ENCODE assay signal across 24 cellular contexts in the genomic region with DNA sequence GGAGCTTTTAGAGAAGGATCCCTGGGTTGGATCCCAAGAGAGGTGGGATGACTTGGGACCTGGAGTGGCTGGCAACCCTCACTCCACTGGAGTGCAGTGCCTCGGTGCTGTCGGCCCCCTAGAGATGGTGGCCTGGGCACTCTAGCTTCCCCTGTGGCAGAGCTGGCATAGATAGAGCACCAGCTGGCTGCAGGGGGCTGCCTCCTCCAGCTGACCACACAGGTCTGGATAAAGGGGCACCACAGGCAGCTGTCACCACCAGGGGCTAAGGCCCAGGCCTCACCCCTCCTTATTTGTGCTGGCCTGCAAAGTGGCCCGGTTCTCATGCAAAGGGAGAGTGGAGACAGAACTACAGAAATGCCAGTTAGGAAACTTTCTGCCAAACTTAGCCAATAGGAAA.
"Had no signal": no experiment of that assay in that cellular context is flagged by ENCODE, and none has a peak within 500 bp of the region (broad histone marks: within the 10 kb centered on the region; RNA-seq: fewer than 3 reads in every experiment).

No MANE protein-coding gene starts in this region.

- H3K4me3 Mint-ChIP-seq: activated B cell treated with CpG ODN at 0.5 μM for 24 hours; activated CD4-positive, alpha-beta memory T cell treated with anti-CD3 and anti-CD28 coated beads for 36 hours; activated CD4-positive, alpha-beta T cell treated with anti-CD3 and anti-CD28 coated beads, Interleukin-2, amount 10 ng/mL, durations not matched to agents 24 days and 14 days; activated naive CD4-positive, alpha-beta T cell treated with anti-CD3 and anti-CD28 coated beads for 36 hours; activated naive CD8-positive, alpha-beta T cell; activated T-helper 17 cell treated with anti-CD3 and anti-CD28 coated beads, Interleukin-2, amount 50 U/mL, for 72 hours; T-cell had no signal

- ATAC-seq: activated T-helper 17 cell treated with anti-CD3 and anti-CD28 coated beads, Interleukin-2, amount 50 U/mL, for 72 hours; T-cell had no signal

- H3K27ac Mint-ChIP-seq: activated B cell treated with CpG ODN at 0.5 μM for 24 hours; activated CD4-positive, alpha-beta memory T cell treated with anti-CD3 and anti-CD28 coated beads for 36 hours; activated CD4-positive, alpha-beta T cell treated with anti-CD3 and anti-CD28 coated beads, Interleukin-2, amount 10 ng/mL, durations not matched to agents 24 days and 14 days; activated naive CD4-positive, alpha-beta T cell treated with anti-CD3 and anti-CD28 coated beads for 36 hours; activated naive CD8-positive, alpha-beta T cell; activated T-helper 17 cell treated with anti-CD3 and anti-CD28 coated beads, Interleukin-2, amount 50 U/mL, for 72 hours; T-cell had no signal

- H3K4me1 Mint-ChIP-seq: activated B cell treated with CpG ODN at 0.5 μM for 24 hours; activated T-helper 17 cell treated with anti-CD3 and anti-CD28 coated beads, Interleukin-2, amount 50 U/mL, for 72 hours; T-cell had no signal

- H3K27me3 Mint-ChIP-seq: activated naive CD8-positive, alpha-beta T cell had no signal

- H3K36me3 Mint-ChIP-seq: activated CD4-positive, alpha-beta memory T cell treated with anti-CD3 and anti-CD28 coated beads for 36 hours; activated naive CD8-positive, alpha-beta T cell; T-cell had no signal

- DNase-seq: activated B cell treated with CpG ODN at 0.5 μM for 24 hours; activated CD4-positive, alpha-beta memory T cell treated with anti-CD3 and anti-CD28 coated beads for 36 hours; activated CD4-positive, alpha-beta T cell treated with anti-CD3 and anti-CD28 coated beads for 1 hour; activated CD4-positive, alpha-beta T cell treated with anti-CD3 and anti-CD28 coated beads, Interleukin-2, amount 10 ng/mL, durations not matched to agents 24 days and 14 days; activated CD8-positive, alpha-beta memory T cell treated with anti-CD3 and anti-CD28 coated beads for 24 hours; activated gamma-delta T cell; activated naive CD4-positive, alpha-beta T cell treated with anti-CD3 and anti-CD28 coated beads for 36 hours; activated T-cell treated with anti-CD3 and anti-CD28 coated beads, Interleukin-2, amount 50 U/mL, for 48 hours; cerebellar nuclear complex; Kasumi-1; NCI-H1048; NCI-H146; NCI-H187 treated with DMSO at 0.1 percent for 48 hours; NCI-H2171; NCI-H2227 treated with DMSO at 0.1 percent for 48 hours; NCI-H446 treated with DMSO at 0.1 percent for 48 hours; NCI-H524 treated with DMSO at 0.1 percent for 48 hours; NCI-H748 treated with DMSO at 0.1 percent for 48 hours; SIG-M5; T-cell; T-helper 2 cell; T1000 had no signal

- H3K9me3 Mint-ChIP-seq: activated B cell treated with CpG ODN at 0.5 μM for 24 hours; activated CD4-positive, alpha-beta memory T cell treated with anti-CD3 and anti-CD28 coated beads for 36 hours; activated CD4-positive, alpha-beta T cell treated with anti-CD3 and anti-CD28 coated beads, Interleukin-2, amount 10 ng/mL, durations not matched to agents 24 days and 14 days; activated naive CD4-positive, alpha-beta T cell treated with anti-CD3 and anti-CD28 coated beads for 36 hours; activated T-helper 17 cell treated with anti-CD3 and anti-CD28 coated beads, Interleukin-2, amount 50 U/mL, for 72 hours; T-cell had no signal
